Comparison of ENCODE assay signal across 8 cellular contexts in the genomic region with DNA sequence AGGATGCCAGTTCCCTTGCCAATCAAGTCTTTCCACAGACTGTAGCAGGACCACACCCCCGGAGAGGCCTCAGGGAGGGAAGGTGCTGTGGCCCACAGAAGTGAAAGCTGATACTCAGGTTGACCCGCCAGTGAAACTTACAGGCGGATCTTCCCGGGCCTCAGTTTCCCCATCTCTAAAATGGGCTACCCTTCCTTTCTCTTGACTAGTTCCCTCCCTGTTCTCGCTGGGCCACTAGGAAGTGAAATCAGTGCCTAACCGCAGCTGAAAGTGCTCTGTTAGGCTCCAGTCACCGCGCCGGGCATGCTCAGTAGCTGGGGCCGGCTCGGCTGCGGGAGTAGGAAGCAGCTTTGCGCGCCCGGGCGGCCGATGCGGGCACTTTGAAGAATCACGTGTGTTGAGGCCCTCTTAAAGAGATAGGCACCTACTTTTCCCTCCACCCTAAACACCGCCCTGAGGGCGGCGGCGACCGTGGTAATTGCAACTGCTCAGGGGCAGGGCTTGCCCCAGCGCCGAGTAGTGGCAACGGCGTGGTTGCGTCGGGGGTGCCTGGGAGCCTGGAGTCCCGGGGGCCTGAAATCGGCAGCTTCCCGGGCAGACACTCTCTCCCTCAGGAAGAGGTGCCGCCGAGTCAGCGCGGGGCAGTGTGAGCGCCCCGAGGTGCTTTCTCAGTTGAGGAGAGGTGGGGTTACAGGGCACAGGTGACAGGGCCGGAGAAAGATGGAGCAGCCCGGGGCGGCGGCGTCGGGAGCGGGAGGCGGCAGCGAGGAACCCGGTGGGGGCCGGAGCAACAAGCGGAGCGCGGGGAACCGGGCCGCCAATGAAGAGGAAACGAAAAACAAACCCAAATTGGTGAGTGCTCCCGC. TPM values are rescaled to one million over a fixed set of nuclear protein-coding genes. Genes with fewer than 3 reads are reported as not detected.
A peak's percentile ranks its signal among the peaks of the same experiment; 100 is the strongest.
DNase-seq lines count a peak whose midpoint lies in the region; ATAC-seq lines count a peak whose summit lies in the region.

TSS of gene DIAPH2 (plus strand) at position 504 of the 866 bp plus-strand sequence.

- peak within 1 kb of the TSS; percentile 73 for H3K4me2 ChIP-seq in neuronal stem cell (ENCODE audit: insufficient read depth, low read length, poor library complexity, severe bottlenecking)

- no peaks in the 10 kb centered on the region for H3K9me3 ChIP-seq in neuronal stem cell (replicated peaks in 1 of 2; ENCODE audit: control insufficient read depth in 2 of 2, insufficient read depth in 1 of 2, low read depth in 1 of 2, low read length in 2 of 2)

- H3K27ac ChIP-seq in neuronal stem cell (replicated peaks; ENCODE audit: low read length) = no peak within 1 kb of the TSS

- peak within 1 kb of the TSS; percentile 85 for H3K18ac ChIP-seq in neuronal stem cell (ENCODE audit: low read length)

- WGBS in neuronal stem cell (ENCODE audit: extremely low coverage in 2 of 2, insufficient read length in 2 of 2, insufficient replicate concordance in 1 of 2), 2 donors = no CpG with 5 or more reads among the region's 57 CpGs

- peak within 1 kb of the TSS; percentile 45 to 86 for H3K4me3 ChIP-seq in neuronal stem cell (ENCODE audit: low read length in 2 of 2)

- no peaks in the 10 kb centered on the region for H3K36me3 ChIP-seq in neuronal stem cell (replicated peaks in 1 of 2; ENCODE audit: control insufficient read depth in 2 of 2, insufficient read depth in 2 of 2, low read length in 2 of 2)

- no peak within 1 kb of the TSS for H4K8ac ChIP-seq in neuronal stem cell (ENCODE audit: low read depth, low read length)

- no peak within 1 kb of the TSS for H3K14ac ChIP-seq in neuronal stem cell (ENCODE audit: low read length)

- no peak within 1 kb of the TSS for H2BK120ac ChIP-seq in neuronal stem cell (ENCODE audit: low read depth, low read length)

- peak in 13 of 14 donors; percentile 2 to 50 (median 36) for DNase-seq in C1 segment of cervical spinal cord (lab: John Stamatoyannopoulos, UW)
- peak; percentile 73 for DNase-seq in RPMI7951 (ENCODE audit: low read depth)
- peak; percentile 57 for DNase-seq in activated gamma-delta T cell treated with Interleukin-2 at 50 U/mL for 16 hours
- peak; percentile 44 for DNase-seq in foreskin melanocyte
- DNase-seq in neuronal stem cell (ENCODE audit: low spot score) = peak; percentile 39
- DNase-seq in stromal cell of bone marrow (ENCODE audit: low read depth) = peak; percentile 52

- no peaks in the 10 kb centered on the region for H3K4me1 ChIP-seq in neuronal stem cell (ENCODE audit: control insufficient read depth in 2 of 2, insufficient read depth in 1 of 2, low read depth in 1 of 2, low read length in 2 of 2)

- H2AK5ac ChIP-seq in neuronal stem cell (ENCODE audit: low read depth, low read length) = no peak within 1 kb of the TSS

- H2BK15ac ChIP-seq in neuronal stem cell (ENCODE audit: low read length) = no peak within 1 kb of the TSS

- H3K23ac ChIP-seq in neuronal stem cell (ENCODE audit: low read depth, low read length, poor library complexity) = no peak within 1 kb of the TSS

- H2AFZ ChIP-seq in neuronal stem cell (ENCODE audit: low read length) = peak within 1 kb of the TSS; percentile 94

- no peak within 1 kb of the TSS for H2BK5ac ChIP-seq in neuronal stem cell (ENCODE audit: low read length)

- no peak within 1 kb of the TSS for H3K4ac ChIP-seq in neuronal stem cell (ENCODE audit: low read length)

- peaks cover 0 to 35% (median 0%) of the 10 kb centered on the region in 3 experiments for H3K27me3 ChIP-seq in neuronal stem cell (ENCODE audit: control insufficient read depth in 3 of 3, insufficient read depth in 3 of 3, low read depth in 1 of 3, low read length in 3 of 3)

- ATAC-seq in GM19351 (IDR thresholded peaks at IDR 0.05; ENCODE audit: unreplicated experiment) = peak; percentile 76
- peak; percentile 85 for ATAC-seq in HG03460 (IDR thresholded peaks at IDR 0.05; ENCODE audit: unreplicated experiment)

- peak within 1 kb of the TSS; percentile 4 for H3K9ac ChIP-seq in neuronal stem cell (ENCODE audit: low read depth, low read length, poor library complexity)

- no peak within 1 kb of the TSS for H4K91ac ChIP-seq in neuronal stem cell (ENCODE audit: low read depth, low read length, poor library complexity)

- no peak within 1 kb of the TSS for H2BK12ac ChIP-seq in neuronal stem cell (ENCODE audit: low read length)

- H3K79me1 ChIP-seq in neuronal stem cell (ENCODE audit: low read depth, low read length) = no peaks in the 10 kb centered on the region

RNA-seq across cellular contexts. Expression of gene DIAPH2, which starts in this region (rescaled TPM):
- total RNA-seq in RPMI7951 (2014; rRNA removed; shearing (Covaris generic)) = 7.2 and 8.4 TPM in 2 replicates
- 4.5 TPM for polyA plus RNA-seq in neuronal stem cell (2013, experiment 1 of 2)
- 4.5 TPM for polyA plus RNA-seq in neuronal stem cell (2013, experiment 2 of 2)
